In genomic region chr17:16026895-16027294, GRCh38 we compare ENCODE assay signal across 14 cellular contexts. TPM values are rescaled to one million over a fixed set of nuclear protein-coding genes. Genes with fewer than 3 reads are reported as not detected.
DNase-seq lines count a peak whose midpoint lies in the region; ATAC-seq and TF ChIP-seq lines count a peak whose summit lies in the region.
"Had no signal": no experiment of that assay in that cellular context is flagged by ENCODE, and none has a peak within 500 bp of the region (broad histone marks: within the 10 kb centered on the region; RNA-seq: fewer than 3 reads in every experiment).

No MANE protein-coding gene starts in this region.

- H3K36me3 Mint-ChIP-seq in activated T-cell treated with anti-CD3 and anti-CD28 coated beads, Interleukin-2, amount 50 U/mL, for 72 hours (ENCODE audit: insufficient read depth in 2 of 2) = peaks cover 19 to 48% of the 10 kb centered on the region in 2 donors
- peaks cover 65% of the 10 kb centered on the region for H3K36me3 Mint-ChIP-seq in activated T-helper 1 cell treated with anti-CD3 and anti-CD28 coated beads, Interleukin-12 subunit alpha, Interleukin-12 subunit beta, Interleukin-2, Interleukin-4 antibody, amounts not matched to agents 30 ng/mL and 10 ng/mL and 1 ng/mL, durations not matched to agents 14 hours and 24 hours and 36 hours (ENCODE audit: low read depth)

- intact Hi-C loops in activated T-helper 1 cell treated with anti-CD3 and anti-CD28 coated beads, Interleukin-12 subunit alpha, Interleukin-12 subunit beta, Interleukin-2, Interleukin-4 antibody, amounts not matched to agents 30 ng/mL and 10 ng/mL and 1 ng/mL, durations not matched to agents 14 hours and 24 hours and 36 hours (cut with micrococcal nuclease) = loop anchor here (1.0 to 10.0 kb wide), 3 partner anchors 20 to 388 kb away; partner anchors contain the start of gene TRPV2
- intact Hi-C loops in left colon (cut with DNase I, micrococcal nuclease) (no loop called here), cardiac septum (cut with DNase I) (no loop called here)

- no peaks in the 10 kb centered on the region for H3K9me3 Mint-ChIP-seq in activated T-cell treated with anti-CD3 and anti-CD28 coated beads, Interleukin-2, amount 50 U/mL, for 72 hours
- no peaks in the 10 kb centered on the region for H3K9me3 Mint-ChIP-seq in activated T-helper 1 cell treated with anti-CD3 and anti-CD28 coated beads, Interleukin-12 subunit alpha, Interleukin-12 subunit beta, Interleukin-2, Interleukin-4 antibody, amounts not matched to agents 30 ng/mL and 10 ng/mL and 1 ng/mL, durations not matched to agents 14 hours and 24 hours and 36 hours
- H3K9me3 Mint-ChIP-seq: IgD-negative memory B cell had no signal

- no peaks in the 10 kb centered on the region for H3K27me3 Mint-ChIP-seq in activated T-cell treated with anti-CD3 and anti-CD28 coated beads, Interleukin-2, amount 50 U/mL, for 72 hours (ENCODE audit: low read depth)
- H3K27me3 Mint-ChIP-seq in activated T-helper 1 cell treated with anti-CD3 and anti-CD28 coated beads, Interleukin-12 subunit alpha, Interleukin-12 subunit beta, Interleukin-2, Interleukin-4 antibody, amounts not matched to agents 30 ng/mL and 10 ng/mL and 1 ng/mL, durations not matched to agents 14 hours and 24 hours and 36 hours (ENCODE audit: insufficient read depth) = no peaks in the 10 kb centered on the region
- H3K27me3 Mint-ChIP-seq: IgD-negative memory B cell had no signal

- H3K4me1 Mint-ChIP-seq in activated T-cell treated with anti-CD3 and anti-CD28 coated beads, Interleukin-2, amount 50 U/mL, for 72 hours (ENCODE audit: low read depth) = peaks cover 40% of the 10 kb centered on the region
- peaks cover 38% of the 10 kb centered on the region for H3K4me1 Mint-ChIP-seq in activated T-helper 1 cell treated with anti-CD3 and anti-CD28 coated beads, Interleukin-12 subunit alpha, Interleukin-12 subunit beta, Interleukin-2, Interleukin-4 antibody, amounts not matched to agents 30 ng/mL and 10 ng/mL and 1 ng/mL, durations not matched to agents 14 hours and 24 hours and 36 hours (ENCODE audit: low read depth)

- peak overlapping the region; percentile 71 to 74 for H3K27ac ChIP-seq in thoracic aorta
- H3K27ac ChIP-seq: tibial nerve had no signal

- peak overlapping the region; percentile 100 for H3K27ac Mint-ChIP-seq in activated T-cell treated with anti-CD3 and anti-CD28 coated beads, Interleukin-2, amount 50 U/mL, for 72 hours
- H3K27ac Mint-ChIP-seq in activated T-helper 1 cell treated with anti-CD3 and anti-CD28 coated beads, Interleukin-12 subunit alpha, Interleukin-12 subunit beta, Interleukin-2, Interleukin-4 antibody, amounts not matched to agents 30 ng/mL and 10 ng/mL and 1 ng/mL, durations not matched to agents 14 hours and 24 hours and 36 hours = peak overlapping the region; percentile 91
- H3K27ac Mint-ChIP-seq: IgD-negative memory B cell had no signal

- H3K4me3 ChIP-seq in thoracic aorta = no peak overlapping the region
- H3K4me3 ChIP-seq: heart left ventricle, tibial nerve had no signal

- H3K27me3 ChIP-seq in thoracic aorta (replicated peaks; ENCODE audit: insufficient read depth) = no peaks in the 10 kb centered on the region
- H3K27me3 ChIP-seq: heart left ventricle, tibial nerve had no signal

- TF ChIP-seq CTCF in thoracic aorta (IDR thresholded peaks at IDR 0.05) = no peak

- peaks cover 8 to 19% of the 10 kb centered on the region in 2 donors for H3K4me1 ChIP-seq in thoracic aorta (ENCODE audit: control insufficient read depth in 1 of 2, low read depth in 2 of 2)
- H3K4me1 ChIP-seq: tibial nerve had no signal

- DNase-seq in activated T-cell treated with anti-CD3 and anti-CD28 coated beads, Interleukin-2, amount 50 U/mL, for 72 hours = no peak
- DNase-seq in activated T-cell treated with anti-CD3 and anti-CD28 coated beads for 4 hours (no peak), left colon (no peak), thoracic aorta (ENCODE audit: low spot score) (no peak), CD1c-positive myeloid dendritic cell (ENCODE audit: extremely low spot score) (no peak), cardiac septum (ENCODE audit: low spot score) (no peak)
- DNase-seq in activated T-helper 1 cell treated with anti-CD3 and anti-CD28 coated beads, Interleukin-12 subunit alpha, Interleukin-12 subunit beta, Interleukin-2, Interleukin-4 antibody, amounts not matched to agents 30 ng/mL and 10 ng/mL and 1 ng/mL, durations not matched to agents 14 hours and 24 hours and 36 hours (ENCODE audit: low spot score) = no peak
- DNase-seq: heart left ventricle, NCI-H1436 treated with DMSO at 0.1 percent for 48 hours, NCI-H524, T1000 had no signal

- peak overlapping the region; percentile 73 to 94 for H3K4me3 Mint-ChIP-seq in activated T-cell treated with anti-CD3 and anti-CD28 coated beads, Interleukin-2, amount 50 U/mL, for 72 hours
- H3K4me3 Mint-ChIP-seq in activated T-helper 1 cell treated with anti-CD3 and anti-CD28 coated beads, Interleukin-12 subunit alpha, Interleukin-12 subunit beta, Interleukin-2, Interleukin-4 antibody, amounts not matched to agents 30 ng/mL and 10 ng/mL and 1 ng/mL, durations not matched to agents 14 hours and 24 hours and 36 hours = peak overlapping the region; percentile 68
- H3K4me3 Mint-ChIP-seq: IgD-negative memory B cell had no signal

- peaks cover 24% of the 10 kb centered on the region for H3K36me3 ChIP-seq in thoracic aorta

- no peaks in the 10 kb centered on the region for H3K9me3 ChIP-seq in thoracic aorta
- H3K9me3 ChIP-seq: heart left ventricle, tibial nerve had no signal

- ATAC-seq in activated T-cell treated with anti-CD3 and anti-CD28 coated beads, Interleukin-2, amount 50 U/mL, for 72 hours (replicated peaks in 1 of 2) = peak in 1 of 2 donors; percentile 9
- ATAC-seq in left colon = peak; percentile 4
- no peak for ATAC-seq in thoracic aorta (ENCODE audit: insufficient number of reproducible peaks, low FRiP score, low read depth)
- ATAC-seq in HG02623 (IDR thresholded peaks at IDR 0.05; ENCODE audit: unreplicated experiment) = no peak

RNA-seq across cellular contexts. Expression of gene TTC19, which starts 27.3 kb away (rescaled TPM):
- 10 to 100 TPM; 33.6 to 37.5 TPM for total RNA-seq in activated T-cell treated with anti-CD3 and anti-CD28 coated beads, Interleukin-2, amount 50 U/mL, for 72 hours
- total RNA-seq in activated T-helper 1 cell treated with anti-CD3 and anti-CD28 coated beads, Interleukin-12 subunit alpha, Interleukin-12 subunit beta, Interleukin-2, Interleukin-4 antibody, amounts not matched to agents 30 ng/mL and 10 ng/mL and 1 ng/mL, durations not matched to agents 14 hours and 24 hours and 36 hours = 38.0 and 40.3 TPM in 2 replicates
- total RNA-seq in left colon = 10 to 100 TPM; 50.7 to 53.6 TPM
- total RNA-seq in thoracic aorta = 10 to 100 TPM; 57.6 to 64.4 TPM
- total RNA-seq in cardiac septum = 29.0 TPM

RNA-seq across cellular contexts. Expression of gene ZSWIM7, which starts 27.4 kb away (rescaled TPM):
- 10 to 100 TPM; 14.2 to 14.6 TPM for total RNA-seq in activated T-cell treated with anti-CD3 and anti-CD28 coated beads, Interleukin-2, amount 50 U/mL, for 72 hours
- 8.3 and 9.5 TPM in 2 replicates for total RNA-seq in activated T-helper 1 cell treated with anti-CD3 and anti-CD28 coated beads, Interleukin-12 subunit alpha, Interleukin-12 subunit beta, Interleukin-2, Interleukin-4 antibody, amounts not matched to agents 30 ng/mL and 10 ng/mL and 1 ng/mL, durations not matched to agents 14 hours and 24 hours and 36 hours
- total RNA-seq in left colon = 10 to 100 TPM; 22.4 to 23.5 TPM
- total RNA-seq in thoracic aorta = 10 to 100 TPM in 1 of 2 donors, 1 to 10 TPM in 1; 6.5 to 13.5 TPM
- total RNA-seq in cardiac septum = 17.8 TPM
